In genomic region chr9:36603006-36603405, GRCh38 we compare ENCODE assay signal across 13 cellular contexts. TPM values are rescaled to one million over a fixed set of nuclear protein-coding genes. Genes with fewer than 3 reads are reported as not detected.
DNase-seq lines count a peak whose midpoint lies in the region; ATAC-seq, FAIRE-seq and TF ChIP-seq lines count a peak whose summit lies in the region.
"Had no signal": no experiment of that assay in that cellular context is flagged by ENCODE, and none has a peak within 500 bp of the region (broad histone marks: within the 10 kb centered on the region; RNA-seq: fewer than 3 reads in every experiment).

No MANE protein-coding gene starts in this region.

- H3K4me3 ChIP-seq in fibroblast of villous mesenchyme (ENCODE audit: low read depth, low read length) (no peak overlapping the region), stomach (no peak overlapping the region)

- no peak for ATAC-seq in GM18870 (IDR thresholded peaks at IDR 0.05; ENCODE audit: unreplicated experiment)

- no peaks in the 10 kb centered on the region for H3K9me3 ChIP-seq in stomach

- TF ChIP-seq POLR2A in stomach (IDR thresholded peaks at IDR 0.05): no peak

- DNase-seq in ELR (ENCODE audit: low read depth) (peak; percentile 51), GM19240 (ENCODE audit: insufficient read length, low spot score) (peak; percentile 51), LHCN-M2 (ENCODE audit: low read depth) (peak; percentile 32), fibroblast of villous mesenchyme (ENCODE audit: low read depth) (peak; percentile 73), frontal cortex (ENCODE audit: low spot score in 2 of 2) (no peak), stomach (no peak)
- no peak for DNase-seq in stimulated activated CD4-positive, alpha-beta T cell treated with anti-CD3 and anti-CD28 coated beads, Interleukin-4, amount 100 ng/mL, for 24 hours
- DNase-seq: activated CD8-positive, alpha-beta memory T cell treated with anti-CD3 and anti-CD28 coated beads for 24 hours; cerebellar nuclear complex; DMS53; SHP77; stimulated activated CD4-positive, alpha-beta T cell treated with anti-CD3 and anti-CD28 coated beads, Interleukin-4, amount 100 ng/mL, for 4 hours had no signal

- no peak for TF ChIP-seq EP300 in stomach (IDR thresholded peaks at IDR 0.05)

- peaks cover 0 to 10% (median 0%) of the 10 kb centered on the region in 4 donors for H3K36me3 ChIP-seq in stomach

- no peaks in the 10 kb centered on the region for H3K4me1 ChIP-seq in stomach

- no peaks in the 10 kb centered on the region for H3K27me3 ChIP-seq in stomach

- no peak overlapping the region for H3K27ac ChIP-seq in stomach

- FAIRE-seq in frontal cortex (lab: Jason Lieb, UNC): no peak

- 67 to 78% (median 76%) methylated on average over 3 of the region's 3 CpGs for WGBS in stomach, 5 donors

- intact Hi-C loops in stomach (cut with DNase I; ENCODE audit: low total_unique reads): no loop called here

- no peak for TF ChIP-seq CTCF in fibroblast of villous mesenchyme (IDR thresholded peaks at IDR 0.05; ENCODE audit: insufficient read depth, low read depth, low read length)
- no peak for TF ChIP-seq CTCF in stomach (IDR thresholded peaks at IDR 0.05)

RNA-seq across cellular contexts. Expression of gene MELK, which starts 30.3 kb away (rescaled TPM):
- total RNA-seq in LHCN-M2 (2014; rRNA removed): 71.9 and 74.2 TPM in 2 replicates
- polyA plus RNA-seq in LHCN-M2 (2012): 25.9 TPM
- 19.0 and 34.5 TPM in 2 replicates for total RNA-seq in fibroblast of villous mesenchyme
- total RNA-seq in frontal cortex: 8.2 TPM
- total RNA-seq in stomach: 10 to 100 TPM in 1 of 5 donors, 1 to 10 TPM in 2, not detected in 2; 4.0 to 15.2 (median 4.8) TPM
- polyA plus RNA-seq in stomach: 1 to 10 TPM; 1.7 to 3.7 (median 3.6) TPM

Comparison
In these comparisons a context has a peak if more than half of its experiments do, and no peak if none do; other contexts are left out.
1. DNase-seq: peak in ELR (single experiment), GM19240 (single experiment), LHCN-M2 (single experiment) and fibroblast of villous mesenchyme (single experiment); none in frontal cortex (0 of 2), stimulated activated CD4-positive, alpha-beta T cell treated with anti-CD3 and anti-CD28 coated beads, Interleukin-4, amount 100 ng/mL, for 24 hours (single experiment) and stomach (single experiment).